1 cellular context compared by ENCODE assay signal in the genomic region with DNA sequence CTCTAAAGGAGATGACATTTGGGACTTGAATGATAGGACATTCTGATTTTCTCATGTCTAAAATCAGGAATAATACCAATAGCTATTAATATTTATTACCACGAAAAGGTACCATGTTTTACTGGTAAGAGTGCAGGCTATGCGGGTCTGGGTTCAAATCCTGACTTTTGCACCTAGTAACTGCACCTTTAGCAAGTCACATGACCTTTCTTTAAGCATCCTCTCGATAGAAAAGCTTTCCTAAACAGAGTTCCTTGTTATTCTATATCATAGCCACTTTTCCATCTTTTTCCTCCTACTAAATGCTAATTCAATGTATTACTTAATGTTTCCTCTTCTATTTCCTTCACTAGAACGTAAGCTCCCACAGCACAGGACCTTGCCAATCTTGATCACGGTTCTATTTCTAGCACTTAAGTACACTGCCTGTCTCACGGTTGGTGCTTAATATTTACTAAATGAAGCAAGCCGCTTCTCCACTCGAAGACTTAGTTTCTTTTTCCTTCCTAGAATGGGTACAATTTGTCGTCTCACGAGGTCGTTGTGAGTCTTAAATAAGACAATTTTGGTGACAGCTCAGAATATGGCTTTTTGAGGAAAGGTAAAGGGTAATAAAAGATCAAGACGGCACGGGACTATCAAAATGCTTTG.
TF ChIP-seq lines count a peak whose summit lies in the region.

No MANE protein-coding gene starts in this region.

TF ChIP-seq in HEK293, 187 proteins besides CTCF, POLR2A, EP300 and RAD21 (continued from another document):
- TF ChIP-seq HOXD13 (CRISPR knock-in tag; IDR thresholded peaks at IDR 0.05; ENCODE audit: borderline replicate concordance): no peak
- no peak for TF ChIP-seq ZBTB8A (tag by site-specific recombination; IDR thresholded peaks at IDR 0.05)
